In the genomic region with DNA sequence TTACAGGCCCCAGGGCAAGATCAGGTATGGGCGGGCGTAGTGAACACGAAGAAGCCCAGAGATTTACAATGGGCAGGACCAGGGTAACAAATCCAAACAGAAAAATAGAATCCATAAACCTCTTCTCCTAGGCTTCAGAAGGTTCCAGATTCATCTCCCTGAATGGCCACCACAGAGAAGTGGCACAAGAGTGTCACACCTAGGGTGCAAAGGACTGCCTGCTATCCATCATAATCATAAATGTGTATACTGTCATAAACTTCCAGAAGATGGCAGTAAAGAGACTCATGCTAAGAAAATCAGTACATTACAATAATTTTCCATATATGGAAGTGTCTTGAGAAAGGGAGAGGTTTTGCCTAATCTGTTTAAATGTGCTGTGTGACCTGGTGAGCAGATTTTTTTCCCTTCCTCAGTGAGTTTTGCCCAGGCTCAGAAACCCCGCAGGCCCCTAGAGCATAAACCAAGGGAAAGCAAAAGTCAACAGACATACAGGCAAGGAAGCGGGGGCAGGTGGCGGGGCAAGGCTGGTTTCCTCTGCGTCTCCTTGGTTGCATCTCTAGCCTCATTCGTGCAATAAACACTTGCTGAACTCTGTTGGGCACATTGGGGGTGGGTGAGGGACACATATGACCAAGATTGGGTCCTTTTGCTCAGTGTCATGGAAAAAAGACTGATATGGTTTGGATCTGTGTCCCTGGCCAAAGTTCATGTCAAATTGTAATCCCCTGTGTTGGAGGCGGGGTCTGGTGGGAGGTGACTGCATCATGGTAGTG, we compare ENCODE assay signal across 8 cellular contexts.
DNase-seq lines count a peak whose midpoint lies in the region; ATAC-seq, FAIRE-seq and TF ChIP-seq lines count a peak whose summit lies in the region.

No MANE protein-coding gene starts in this region.

- no peaks in the 10 kb centered on the region for H3K27me3 ChIP-seq in HCT116 (ENCODE audit: insufficient read depth, low read length)
- H3K27me3 ChIP-seq in psoas muscle (ENCODE audit: insufficient read depth in 3 of 3, low read length in 2 of 3), result peaks cover 0 to 10% (median 1%) of the 10 kb centered on the region in 3 donors
- H3K27me3 ChIP-seq in ovary, result no peaks in the 10 kb centered on the region

- TF ChIP-seq POLR2A in HCT116 (IDR thresholded peaks at IDR 0.05; ENCODE audit: borderline replicate concordance, extremely low read depth, insufficient read depth, insufficient read length) (no peak), GM18505 (IDR thresholded peaks at IDR 0.05; ENCODE audit: borderline replicate concordance, extremely low read depth, insufficient read depth, insufficient read length) (no peak), ovary (IDR thresholded peaks at IDR 0.05) (no peak)

- H3K9ac ChIP-seq in HCT116 (ENCODE audit: low read length), result no peak overlapping the region

- no peak for TF ChIP-seq EP300 in ovary (IDR thresholded peaks at IDR 0.05)

- H3K79me2 ChIP-seq in HCT116 (ENCODE audit: insufficient read depth, low read length), result no peaks in the 10 kb centered on the region

- no peaks in the 10 kb centered on the region for H4K20me1 ChIP-seq in HCT116 (ENCODE audit: insufficient read depth)

- H3K9me2 ChIP-seq in HCT116 (ENCODE audit: insufficient read depth), result no peaks in the 10 kb centered on the region

- intact Hi-C loops in HCT116 (cut with micrococcal nuclease), result loop anchor here (1.0 to 5.0 kb wide), 2 partner anchors 41 to 1147 kb away; no protein-coding TSS in a partner anchor
- intact Hi-C loops in psoas muscle (cut with DNase I), result no loop called here
- intact Hi-C loops in ovary (cut with DNase I), result no loop called here

- no peak for FAIRE-seq in D721Med (lab: Jason Lieb, UNC)

- peak; percentile 31; the same call in 1 of the 2 replicates for TF ChIP-seq RAD21 in HCT116 (IDR thresholded peaks at IDR 0.05; ENCODE audit: low read depth)

- peaks cover 4 to 34% of the 10 kb centered on the region in 2 experiments; a peak in 3 of 4 replicates for H3K4me1 ChIP-seq in HCT116 (ENCODE audit: control insufficient read depth in 1 of 2, insufficient read depth in 2 of 2, low read length in 2 of 2)
- no peaks in the 10 kb centered on the region for H3K4me1 ChIP-seq in psoas muscle
- peaks cover 4% of the 10 kb centered on the region for H3K4me1 ChIP-seq in ovary (ENCODE audit: insufficient read depth)

- POLR2A ChIA-PET in HCT116 (lab: Charles Lee), result no interaction called here

- no peak overlapping the region for H3K4me2 ChIP-seq in HCT116 (ENCODE audit: low read length)

- CTCF ChIA-PET in HCT116 (lab: Charles Lee), result interaction anchor here (0.7 to 2.7 kb wide), 4 partner anchors 18 to 70 kb away, joined by 3 to 14 read pairs (median 4); no protein-coding TSS in a partner anchor

- no peak overlapping the region for H2AFZ ChIP-seq in HCT116 (ENCODE audit: low read depth, low read length, poor library complexity, severe bottlenecking)

- ATAC-seq in HCT116 (peak; percentile 50), psoas muscle (no peak), GM18505 (IDR thresholded peaks at IDR 0.05; ENCODE audit: unreplicated experiment) (no peak)

- H3K9me3 ChIP-seq in HCT116 (ENCODE audit: control insufficient read depth in 1 of 2, insufficient read depth in 1 of 2, low read depth in 1 of 2, low read length in 2 of 2) (no peaks in the 10 kb centered on the region), psoas muscle (peaks cover 5% of the 10 kb centered on the region), ovary (no peaks in the 10 kb centered on the region)

- H3K27ac ChIP-seq in HCT116 (ENCODE audit: low read depth, low read length) (no peak overlapping the region), psoas muscle (no peak overlapping the region), ovary (no peak overlapping the region)

- RAD21 ChIA-PET in HCT116 (lab: Charles Lee; ENCODE audit: low non-redundant PET in 1 of 2, low total read pairs in 2 of 2, uncharacterized antibody in 2 of 2, unreplicated experiment in 2 of 2), result interaction anchor here in 1 of 2 experiments (1.5 kb wide), 1 partner anchor 71 kb away, joined by 3 read pairs; no protein-coding TSS in a partner anchor

- TF ChIP-seq CTCF in D721Med (IDR thresholded peaks at IDR 0.05; ENCODE audit: insufficient read depth, missing control alignments) (peak; percentile 39), HCT116 (IDR thresholded peaks at IDR 0.05 in 2 of 3, conservative IDR thresholded peaks at IDR 0.05 in 1 of 3; ENCODE audit: borderline replicate concordance in 1 of 3, insufficient read depth in 1 of 3, low read depth in 2 of 3, low read length in 2 of 3) (peak; percentile 37 to 55 (median 41); a peak in 3 of 6 replicates), psoas muscle (IDR thresholded peaks at IDR 0.05) (no peak), ovary (IDR thresholded peaks at IDR 0.05) (no peak)

- no peak for DNase-seq in D721Med (ENCODE audit: insufficient read length, low spot score)
- peak; percentile 32 for DNase-seq in HCT116 (ENCODE audit: low read depth, low spot score)
- DNase-seq in RPMI8226, result peak; percentile 38
- peak; percentile 63 for DNase-seq in fibroblast of peridontal ligament (ENCODE audit: extremely low read depth)
- no peak for DNase-seq in psoas muscle
- no peak for DNase-seq in ovary
- DNase-seq in UCSD-AML1 (lab: John Stamatoyannopoulos, UW; ENCODE audit: unreplicated experiment), result no peak

- no peak overlapping the region for H3K4me3 ChIP-seq in HCT116 (replicated peaks in 1 of 2; ENCODE audit: low read depth in 1 of 2, low read length in 2 of 2)
- no peak overlapping the region for H3K4me3 ChIP-seq in psoas muscle
- no peak overlapping the region for H3K4me3 ChIP-seq in ovary

- no peaks in the 10 kb centered on the region for H3K36me3 ChIP-seq in HCT116 (ENCODE audit: control insufficient read depth in 1 of 2, insufficient read depth in 2 of 2, low read length in 2 of 2)
- H3K36me3 ChIP-seq in psoas muscle (ENCODE audit: insufficient read depth in 1 of 2, low read depth in 1 of 2), result no peaks in the 10 kb centered on the region
- no peaks in the 10 kb centered on the region for H3K36me3 ChIP-seq in ovary

- 79 to 86% (median 85%) methylated on average over 9 of the region's 9 CpGs for WGBS in psoas muscle, 3 donors
- 88 to 92% (median 90%) methylated on average over 9 of the region's 9 CpGs for WGBS in ovary, 3 donors

- BruUV-seq in HCT116 (replicated peaks; lab: Mats Ljungman, UMichigan), result no TSS peak

TF ChIP-seq in HCT116, 20 proteins besides CTCF, POLR2A, EP300 and RAD21:
- no peak for TF ChIP-seq MAX (IDR thresholded peaks at IDR 0.05)
- TF ChIP-seq SRF (IDR thresholded peaks at IDR 0.05; ENCODE audit: low read depth), result peak; percentile 91

Comparison
In these comparisons a context has a peak if more than half of its experiments do, and no peak if none do; other contexts are left out.
1. DNase-seq: peak in HCT116 (single experiment), RPMI8226 (single experiment) and fibroblast of peridontal ligament (single experiment); none in D721Med (single experiment), psoas muscle (0 of 2), ovary (0 of 5) and UCSD-AML1 (single experiment).
2. CTCF ChIP-seq: peak in D721Med (single experiment) and HCT116 (3 of 3); none in psoas muscle (single experiment) and ovary (0 of 3).